In the genomic region with DNA sequence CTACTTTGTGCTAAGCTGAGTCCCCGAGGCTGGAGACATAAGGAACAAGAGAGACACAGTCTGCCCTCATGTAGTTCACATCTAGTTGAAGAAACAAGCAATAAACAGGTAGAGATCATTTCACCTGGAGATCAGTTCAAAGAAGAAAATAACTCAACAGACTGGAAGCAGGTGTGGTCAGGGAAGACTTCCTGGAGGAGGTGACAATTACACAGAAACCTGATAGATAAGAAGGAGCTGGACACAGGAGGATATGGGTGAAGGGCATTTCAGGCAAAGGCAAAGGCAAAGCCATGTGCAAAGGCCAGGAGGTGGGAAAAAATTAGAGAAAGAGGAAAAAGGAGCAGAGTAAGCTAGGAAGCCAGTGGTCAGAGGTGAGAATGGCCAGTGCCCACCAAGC, we compare ENCODE assay signal across 16 cellular contexts.
A peak's percentile ranks its signal among the peaks of the same experiment; 100 is the strongest.
DNase-seq lines count a peak whose midpoint lies in the region; ATAC-seq and TF ChIP-seq lines count a peak whose summit lies in the region.
"Had no signal": no experiment of that assay in that cellular context is flagged by ENCODE, and none has a peak within 500 bp of the region (broad histone marks: within the 10 kb centered on the region; RNA-seq: fewer than 3 reads in every experiment).

No MANE protein-coding gene starts in this region.

- H3K4me3 ChIP-seq in left ventricle myocardium inferior (no peak overlapping the region), esophagus muscularis mucosa (no peak overlapping the region), psoas muscle (no peak overlapping the region), aorta (ENCODE audit: low read length in 2 of 2) (no peak overlapping the region), mesendoderm (ENCODE audit: low read length) (no peak overlapping the region)
- H3K4me3 ChIP-seq: thyroid gland had no signal

- intact Hi-C loops in left ventricle myocardium inferior (cut with micrococcal nuclease): no loop called here
- intact Hi-C loops in cardiac septum (cut with DNase I): loop anchor here (1.0 kb wide), 2 partner anchors 17 to 49 kb away; no protein-coding TSS in a partner anchor
- intact Hi-C loops in esophagus muscularis mucosa (cut with DNase I): no loop called here
- intact Hi-C loops in psoas muscle (cut with DNase I): no loop called here
- intact Hi-C loops in aorta (cut with DNase I): loop anchor here in 1 of 2 donors (5.0 kb wide), 1 partner anchor 66 kb away; no protein-coding TSS in a partner anchor

- DNase-seq in left ventricle myocardium inferior: no peak
- no peak for DNase-seq in cardiac septum (ENCODE audit: low spot score)
- no peak for DNase-seq in esophagus muscularis mucosa (ENCODE audit: extremely low spot score)
- no peak for DNase-seq in psoas muscle
- no peak for DNase-seq in aorta
- DNase-seq in mesendoderm: no peak
- DNase-seq in GM19238 (ENCODE audit: insufficient read length, low spot score): no peak
- DNase-seq in DMS79 treated with DMSO at 0.1 percent for 48 hours (lab: John Stamatoyannopoulos, UW): no peak
- DNase-seq: activated CD4-positive, CD25-positive, alpha-beta regulatory T cell treated with anti-CD3 and anti-CD28 coated beads, Interleukin-2, amount 50 U/mL, for 72 hours; activated effector memory CD4-positive, alpha-beta T cell treated with Interleukin-2 at 50 U/mL for 16 hours; MM.1S; NCI-H1930; NCI-H446 treated with DMSO at 0.1 percent for 48 hours; stimulated activated CD4-positive, alpha-beta T cell treated with anti-CD3 and anti-CD28 coated beads, Interleukin-4, amount 100 ng/mL, for 24 hours; stimulated activated CD8-positive, alpha-beta memory T cell treated with anti-CD3 and anti-CD28 coated beads, Interleukin-4, amount 100 ng/mL, for 48 hours had no signal

- no peak for TF ChIP-seq POLR2A in esophagus muscularis mucosa (IDR thresholded peaks at IDR 0.05; ENCODE audit: low read depth)

- ATAC-seq in psoas muscle (peak; percentile 8 to 22 (median 16)), aorta (ENCODE audit: low FRiP score) (no peak)

- H3K9me3 ChIP-seq in left ventricle myocardium inferior (replicated peaks) (peaks cover 6% of the 10 kb centered on the region), esophagus muscularis mucosa (peaks cover 0 to 6% (median 2%) of the 10 kb centered on the region in 4 donors), psoas muscle (no peaks in the 10 kb centered on the region), aorta (ENCODE audit: control insufficient read depth, low read length) (no peaks in the 10 kb centered on the region)
- H3K9me3 ChIP-seq: thyroid gland had no signal

- H3K36me3 ChIP-seq in left ventricle myocardium inferior (no peaks in the 10 kb centered on the region), esophagus muscularis mucosa (no peaks in the 10 kb centered on the region), psoas muscle (ENCODE audit: insufficient read depth in 1 of 2, low read depth in 1 of 2) (no peaks in the 10 kb centered on the region), aorta (ENCODE audit: control insufficient read depth in 1 of 2, insufficient read depth in 2 of 2, low read length in 1 of 2) (no peaks in the 10 kb centered on the region), mesendoderm (ENCODE audit: control insufficient read depth, insufficient read depth, low read length) (peaks cover 3% of the 10 kb centered on the region)
- H3K36me3 ChIP-seq: thyroid gland had no signal

- H3K27ac ChIP-seq in left ventricle myocardium inferior (replicated peaks) (peak overlapping the region; percentile 91), esophagus muscularis mucosa (replicated peaks in 1 of 4) (peak overlapping the region; percentile 75 to 81 (median 78)), psoas muscle (peak overlapping the region; percentile 93), aorta (ENCODE audit: low read depth in 1 of 2, low read length in 2 of 2) (peak overlapping the region; percentile 31 to 68), mesendoderm (ENCODE audit: low read depth, low read length) (no peak overlapping the region)
- H3K27ac ChIP-seq: thyroid gland had no signal

- no peak overlapping the region for H3K18ac ChIP-seq in mesendoderm (ENCODE audit: low read length)

- H3K79me2 ChIP-seq in mesendoderm (ENCODE audit: control insufficient read depth, insufficient read depth, low read length): no peaks in the 10 kb centered on the region

- TF ChIP-seq EP300 in esophagus muscularis mucosa (IDR thresholded peaks at IDR 0.05): no peak

- H3K4ac ChIP-seq in mesendoderm (ENCODE audit: low read depth, low read length): no peak overlapping the region

- H2BK5ac ChIP-seq in mesendoderm (ENCODE audit: low read length): no peak overlapping the region

- no peak overlapping the region for H4K5ac ChIP-seq in mesendoderm (ENCODE audit: low read length)

- peaks cover 28% of the 10 kb centered on the region for H3K4me1 ChIP-seq in left ventricle myocardium inferior
- H3K4me1 ChIP-seq in esophagus muscularis mucosa: peaks cover 23 to 29% (median 25%) of the 10 kb centered on the region in 4 donors
- peaks cover 22% of the 10 kb centered on the region for H3K4me1 ChIP-seq in psoas muscle
- H3K4me1 ChIP-seq in aorta (ENCODE audit: control insufficient read depth in 1 of 2, insufficient read depth in 2 of 2, low read length in 2 of 2): no peaks in the 10 kb centered on the region
- no peaks in the 10 kb centered on the region for H3K4me1 ChIP-seq in mesendoderm (ENCODE audit: control insufficient read depth, low read depth, low read length)

- WGBS in esophagus muscularis mucosa: 100% methylated on average over 1 of the region's 1 CpG
- 21 to 56% (median 31%) methylated on average over 1 of the region's 1 CpG for WGBS in psoas muscle, 3 donors
- WGBS in aorta, 2 donors: 70 to 75% methylated on average over 1 of the region's 1 CpG
- WGBS in mesendoderm (ENCODE audit: extremely low coverage, insufficient coverage, low lambda C conversion rate): no CpG with 5 or more reads among the region's 1 CpG

- H2AK5ac ChIP-seq in mesendoderm (ENCODE audit: low read length): no peak overlapping the region

- no peak for TF ChIP-seq CTCF in left ventricle myocardium inferior (IDR thresholded peaks at IDR 0.05; ENCODE audit: borderline replicate concordance)
- no peak for TF ChIP-seq CTCF in esophagus muscularis mucosa (IDR thresholded peaks at IDR 0.05)
- no peak for TF ChIP-seq CTCF in psoas muscle (IDR thresholded peaks at IDR 0.05)

- H2BK120ac ChIP-seq in mesendoderm (ENCODE audit: low read depth, low read length): no peak overlapping the region

- H3K56ac ChIP-seq in mesendoderm (ENCODE audit: low read length): no peak overlapping the region

- H3K9ac ChIP-seq in mesendoderm (ENCODE audit: low read length): no peak overlapping the region

- no peak overlapping the region for H4K8ac ChIP-seq in mesendoderm (ENCODE audit: low read depth, low read length)

- H3K79me1 ChIP-seq in mesendoderm (ENCODE audit: low read length): peaks cover 2% of the 10 kb centered on the region

- no peak overlapping the region for H3K4me2 ChIP-seq in mesendoderm (ENCODE audit: low read length)

- no peak overlapping the region for H3K23ac ChIP-seq in mesendoderm (ENCODE audit: low read length)

- no peak overlapping the region for H2BK15ac ChIP-seq in mesendoderm (replicated peaks; ENCODE audit: low read depth)

- H3K27me3 ChIP-seq in left ventricle myocardium inferior (ENCODE audit: low read depth): no peaks in the 10 kb centered on the region
- H3K27me3 ChIP-seq in esophagus muscularis mucosa: no peaks in the 10 kb centered on the region
- H3K27me3 ChIP-seq in psoas muscle (ENCODE audit: insufficient read depth in 3 of 3, low read length in 2 of 3): no peaks in the 10 kb centered on the region
- no peaks in the 10 kb centered on the region for H3K27me3 ChIP-seq in aorta (ENCODE audit: control insufficient read depth in 1 of 2, insufficient read depth in 2 of 2, low read length in 1 of 2)
- no peaks in the 10 kb centered on the region for H3K27me3 ChIP-seq in mesendoderm (ENCODE audit: insufficient read depth, low read length, poor library complexity)
- H3K27me3 ChIP-seq: thyroid gland had no signal
